ENCODE assay signal across 8 cellular contexts in the genomic region with DNA sequence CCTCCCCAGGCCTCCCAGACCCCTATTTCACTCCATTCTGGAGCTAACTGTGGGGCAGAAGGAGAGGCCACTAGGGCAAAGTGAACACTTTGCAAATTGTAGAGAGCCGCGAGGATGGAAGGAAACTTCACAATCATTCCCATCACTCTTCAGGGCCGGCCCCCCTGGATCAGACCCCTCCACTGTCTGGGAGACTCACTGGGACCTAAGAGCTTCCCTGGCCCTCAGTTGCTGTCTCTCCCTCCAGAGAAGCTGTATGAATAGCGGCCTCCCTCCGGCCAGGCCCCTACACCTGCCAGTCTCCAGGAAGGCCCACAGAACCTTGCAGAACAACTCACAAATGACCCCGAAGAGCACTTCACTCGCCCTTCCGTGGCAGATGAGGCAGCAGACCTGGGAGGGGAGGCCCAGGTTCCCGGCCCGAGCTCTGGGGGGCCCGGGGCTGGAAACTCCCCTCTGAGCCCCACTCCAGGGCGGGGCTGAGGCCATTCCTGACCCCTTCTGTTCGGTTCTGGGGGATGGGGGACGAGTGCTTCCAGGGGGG.
DNase-seq lines count a peak whose midpoint lies in the region; ATAC-seq and TF ChIP-seq lines count a peak whose summit lies in the region.

No MANE protein-coding gene starts in this region.

- intact Hi-C loops in A673 (cut with micrococcal nuclease; ENCODE audit: unreplicated experiment) (loop anchor here (5.0 kb wide), 1 partner anchor 292 kb away; no protein-coding TSS in a partner anchor), natural killer cell (cut with micrococcal nuclease) (no loop called here), mucosa of descending colon (cut with DNase I, micrococcal nuclease) (no loop called here)

- H3K27me3 Mint-ChIP-seq in HFFc6 (ENCODE audit: insufficient read depth) (peaks cover 1% of the 10 kb centered on the region), natural killer cell (ENCODE audit: low read depth in 2 of 2) (peaks cover 0 to 7% of the 10 kb centered on the region in 2 donors)

- H3K4me1 ChIP-seq in A673 (ENCODE audit: insufficient read depth, low read length, poor library complexity, severe bottlenecking) (peaks cover 28% of the 10 kb centered on the region), mucosa of descending colon (ENCODE audit: low read depth) (peaks cover 11% of the 10 kb centered on the region)
- peaks cover 14% of the 10 kb centered on the region for H3K4me1 ChIP-seq in effector memory CD4-positive, alpha-beta T cell (ENCODE audit: control insufficient read depth, insufficient read depth, low read length, poor library complexity, severe bottlenecking)

- no peaks in the 10 kb centered on the region for H3K27me3 ChIP-seq in A673 (replicated peaks; ENCODE audit: insufficient read depth, low read depth, low read length, poor library complexity)
- H3K27me3 ChIP-seq in effector memory CD4-positive, alpha-beta T cell (replicated peaks; ENCODE audit: control insufficient read depth, insufficient read depth, low read length, poor library complexity, severe bottlenecking) = no peaks in the 10 kb centered on the region

- H3K36me3 ChIP-seq in A673 (ENCODE audit: insufficient read depth, low read length, poor library complexity, severe bottlenecking) (no peaks in the 10 kb centered on the region), mucosa of descending colon (ENCODE audit: low read depth) (no peaks in the 10 kb centered on the region)
- no peaks in the 10 kb centered on the region for H3K36me3 ChIP-seq in effector memory CD4-positive, alpha-beta T cell (ENCODE audit: control insufficient read depth, insufficient read depth, low read length)

- H3K4me3 Mint-ChIP-seq in HFFc6 (peak overlapping the region; percentile 87; the same call in 1 of the 2 replicates), natural killer cell (peak overlapping the region; percentile 31)

- no peaks in the 10 kb centered on the region for H3K9me3 Mint-ChIP-seq in HFFc6
- H3K9me3 Mint-ChIP-seq in natural killer cell = no peaks in the 10 kb centered on the region

- ATAC-seq in natural killer cell = no peak
- ATAC-seq in mucosa of descending colon = no peak
- ATAC-seq in HG03469 (IDR thresholded peaks at IDR 0.05; ENCODE audit: unreplicated experiment) = no peak

- DNase-seq in A673 (ENCODE audit: low spot score) = no peak
- DNase-seq in HFFc6 = no peak
- no peak for DNase-seq in effector memory CD4-positive, alpha-beta T cell
- no peak for DNase-seq in natural killer cell
- no peak for DNase-seq in mucosa of descending colon
- no peak for DNase-seq in dermis blood vessel endothelial cell
- no peak for DNase-seq in EL

- H3K27ac ChIP-seq in A673 (ENCODE audit: low read depth, low read length, poor library complexity, severe bottlenecking) = peak overlapping the region; percentile 82
- no peak overlapping the region for H3K27ac ChIP-seq in effector memory CD4-positive, alpha-beta T cell (ENCODE audit: insufficient read depth, low read length, poor library complexity, severe bottlenecking)

- H3K4me3 ChIP-seq in A673 (ENCODE audit: low read depth, low read length, poor library complexity, severe bottlenecking) (peak overlapping the region; percentile 42), mucosa of descending colon (no peak overlapping the region)
- peak overlapping the region; percentile 57 for H3K4me3 ChIP-seq in effector memory CD4-positive, alpha-beta T cell (ENCODE audit: insufficient read depth, low read depth, low read length, poor library complexity, severe bottlenecking)

- POLR2A ChIA-PET in A673 (lab: Charles Lee; ENCODE audit: low non-redundant PET) = interaction anchor here (0.8 kb wide), 1 partner anchor 14 kb away, joined by 3 read pairs; no protein-coding TSS in a partner anchor

- BruUV-seq in A673 (replicated peaks; lab: Mats Ljungman, UMichigan) = no TSS peak

- H3K27ac Mint-ChIP-seq in HFFc6 (no peak overlapping the region; the same call in 1 of the 2 replicates), natural killer cell (no peak overlapping the region)

- no peaks in the 10 kb centered on the region for H3K9me3 ChIP-seq in A673 (ENCODE audit: low read depth, low read length, poor library complexity, severe bottlenecking)
- no peaks in the 10 kb centered on the region for H3K9me3 ChIP-seq in effector memory CD4-positive, alpha-beta T cell (ENCODE audit: control insufficient read depth, low read length)
- H3K9me3 ChIP-seq in mucosa of descending colon = no peaks in the 10 kb centered on the region

- CTCF ChIA-PET in A673 (lab: Charles Lee) = interaction anchor here (0.5 to 1.2 kb wide), 6 partner anchors 16 to 320 kb away, joined by 3 read pairs; no protein-coding TSS in a partner anchor

- H3K36me3 Mint-ChIP-seq in HFFc6 (ENCODE audit: low read depth) (no peaks in the 10 kb centered on the region), natural killer cell (no peaks in the 10 kb centered on the region)

- H3K4me1 Mint-ChIP-seq in HFFc6 (ENCODE audit: low read depth) (peaks cover 59% of the 10 kb centered on the region), natural killer cell (peaks cover 10 to 11% of the 10 kb centered on the region in 2 donors)

- TF ChIP-seq CTCF in A673 (conservative IDR thresholded peaks at IDR 0.05; ENCODE audit: low read depth, low read length) = no peak
- TF ChIP-seq CTCF in HFFc6 (IDR thresholded peaks at IDR 0.05) = no peak
- no peak for TF ChIP-seq CTCF in natural killer cell (IDR thresholded peaks at IDR 0.05)
- no peak for TF ChIP-seq CTCF in mucosa of descending colon (IDR thresholded peaks at IDR 0.05)
